ENCODE assay signal across 27 cellular contexts in the genomic region with DNA sequence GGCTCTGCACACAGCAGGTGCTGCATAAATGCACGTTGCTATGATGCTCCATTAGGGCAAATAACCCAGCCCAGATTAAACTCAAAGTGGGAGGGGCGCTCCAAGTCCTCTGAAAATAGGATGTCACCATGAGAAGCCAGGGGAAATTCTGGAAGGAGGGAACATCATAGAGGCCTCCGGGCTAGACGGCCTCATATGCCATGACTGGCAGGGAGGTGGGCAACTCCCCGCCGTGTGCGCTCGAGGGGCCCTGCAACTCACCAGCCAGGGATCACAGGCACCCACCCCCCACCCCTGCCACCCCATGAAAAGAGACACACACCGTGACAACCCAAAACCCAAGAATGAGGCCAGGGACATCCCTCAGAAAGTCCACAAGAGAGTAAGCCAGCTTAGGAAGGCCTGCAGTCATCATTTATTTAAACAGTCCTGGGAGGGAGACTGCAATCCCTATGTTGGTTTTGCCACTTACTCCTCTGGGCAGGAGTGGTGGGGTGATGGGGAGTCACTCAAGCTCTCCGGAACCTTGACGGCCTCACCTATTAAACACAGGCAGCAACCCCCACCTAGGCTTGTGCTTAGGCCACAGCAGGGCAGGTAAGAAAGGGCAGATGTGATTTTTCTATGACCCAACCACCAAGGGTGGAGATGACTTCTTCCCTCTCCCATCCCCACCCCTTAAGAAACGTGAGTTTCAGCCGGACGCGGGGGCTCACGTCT. TPM values are rescaled to one million over a fixed set of nuclear protein-coding genes. Genes with fewer than 3 reads are reported as not detected.
DNase-seq lines count a peak whose midpoint lies in the region; ATAC-seq, FAIRE-seq and TF ChIP-seq lines count a peak whose summit lies in the region.
"Had no signal": no experiment of that assay in that cellular context is flagged by ENCODE, and none has a peak within 500 bp of the region (broad histone marks: within the 10 kb centered on the region; RNA-seq: fewer than 3 reads in every experiment).

No MANE protein-coding gene starts in this region.

- in situ Hi-C loops in HepG2 (cut with HindIII; ENCODE audit: extremely low pct_ligation_motif_present, low pct_unique_long_range_greater_than_20kb), result no loop called here

- H3K27ac ChIP-seq in left ventricle myocardium inferior (replicated peaks) (no peak overlapping the region), right atrium auricular region (no peak overlapping the region), HepG2 (ENCODE audit: extremely low read length, insufficient read depth, low read length) (no peak overlapping the region), neural progenitor cell (no peak overlapping the region), substantia nigra (ENCODE audit: low read depth, low read length, poor library complexity, severe bottlenecking) (no peak overlapping the region)
- H3K27ac ChIP-seq: psoas muscle had no signal

- TF ChIP-seq POLR2A in HepG2 (IDR thresholded peaks at IDR 0.05; ENCODE audit: insufficient read depth in 1 of 2, low read depth in 2 of 2, low read length in 2 of 2), result no peak

- H3F3A ChIP-seq in neural progenitor cell (ENCODE audit: low read depth), result peaks cover 7% of the 10 kb centered on the region

- POLR2A ChIA-PET in HepG2 (lab: Yijun Ruan, JAX), result interaction anchor here (1.0 to 4.4 kb wide), 2 partner anchors 8 to 102 kb away, joined by 3 to 24 read pairs; no protein-coding TSS in a partner anchor

- H3K4me1 ChIP-seq in left ventricle myocardium inferior, result peaks cover 20% of the 10 kb centered on the region
- peaks cover 0 to 22% of the 10 kb centered on the region in 2 donors for H3K4me1 ChIP-seq in right atrium auricular region
- H3K4me1 ChIP-seq in HepG2 (ENCODE audit: insufficient read depth, low read length), result peaks cover 49% of the 10 kb centered on the region
- H3K4me1 ChIP-seq in neural progenitor cell, result peaks cover 14% of the 10 kb centered on the region

- H3K36me3 ChIP-seq in left ventricle myocardium inferior (no peaks in the 10 kb centered on the region), right atrium auricular region (no peaks in the 10 kb centered on the region), HepG2 (replicated peaks in 1 of 2; ENCODE audit: control insufficient read depth in 1 of 2, insufficient read depth in 2 of 2, low read length in 2 of 2) (peaks cover 4 to 16% of the 10 kb centered on the region in 2 experiments; a peak in 4 of 5 replicates), neural progenitor cell (no peaks in the 10 kb centered on the region), MG63 (no peaks in the 10 kb centered on the region)

- intact Hi-C loops in left ventricle myocardium inferior (cut with micrococcal nuclease) (no loop called here), HepG2 (cut with micrococcal nuclease; ENCODE audit: unreplicated experiment) (no loop called here), sciatic nerve (cut with DNase I) (no loop called here)

- no peak overlapping the region for H3K4me2 ChIP-seq in HepG2 (ENCODE audit: low read depth, low read length)
- no peak overlapping the region for H3K4me2 ChIP-seq in neural progenitor cell

- TF ChIP-seq RAD21 in HepG2 (CRISPR knock-in tag; IDR thresholded peaks at IDR 0.05), result no peak

- H3K9me3 ChIP-seq in left ventricle myocardium inferior (replicated peaks), result no peaks in the 10 kb centered on the region
- H3K9me3 ChIP-seq in right atrium auricular region, result no peaks in the 10 kb centered on the region
- no peaks in the 10 kb centered on the region for H3K9me3 ChIP-seq in HepG2 (ENCODE audit: low read length)
- no peaks in the 10 kb centered on the region for H3K9me3 ChIP-seq in neural progenitor cell (ENCODE audit: low read depth)
- H3K9me3 ChIP-seq in MG63, result no peaks in the 10 kb centered on the region
- H3K9me3 ChIP-seq: psoas muscle had no signal

- TF ChIP-seq CTCF in left ventricle myocardium inferior (IDR thresholded peaks at IDR 0.05; ENCODE audit: borderline replicate concordance), result no peak
- no peak for TF ChIP-seq CTCF in right atrium auricular region (IDR thresholded peaks at IDR 0.05)
- TF ChIP-seq CTCF in HepG2 (CRISPR knock-in tag; IDR thresholded peaks at IDR 0.05), result no peak
- TF ChIP-seq CTCF in neural progenitor cell (IDR thresholded peaks at IDR 0.05), result no peak

- peaks cover 4% of the 10 kb centered on the region for H3K36me3 Mint-ChIP-seq in neural progenitor cell
- H3K36me3 Mint-ChIP-seq: activated CD8-positive, alpha-beta memory T cell treated with anti-CD3 and anti-CD28 coated beads, Interleukin-2, amount 10 ng/mL, durations not matched to agents 7 days and 5 days; stimulated activated effector memory CD8-positive, alpha-beta T cell treated with anti-CD3 and anti-CD28 coated beads, Interleukin-12 subunit alpha, Interleukin-12 subunit beta, amount 100 ng/mL, for 72 hours had no signal

- DNase-seq in left ventricle myocardium inferior (peak; percentile 1), right atrium auricular region (ENCODE audit: low spot score) (no peak), HepG2 (ENCODE audit: low spot score) (no peak), neural progenitor cell (ENCODE audit: low spot score) (no peak), DMS153 treated with DMSO at 0.1 percent for 48 hours (lab: John Stamatoyannopoulos, UW; ENCODE audit: unreplicated experiment) (no peak), substantia nigra (lab: John Stamatoyannopoulos, UW) (no peak), sciatic nerve (ENCODE audit: low spot score) (no peak), MG63 (no peak)
- DNase-seq: activated CD8-positive, alpha-beta memory T cell treated with anti-CD3 and anti-CD28 coated beads, Interleukin-2, amount 10 ng/mL, durations not matched to agents 7 days and 5 days; activated T-cell treated with anti-CD3 and anti-CD28 coated beads, Interleukin-2, amount 50 U/mL, for 48 hours; DMS79 treated with DMSO at 0.1 percent for 48 hours; foreskin fibroblast; GDM1; GOT3; NCI-H1092 treated with DMSO at 0.1 percent for 48 hours; NCI-H1694 treated with DMSO at 0.1 percent for 48 hours; NCI-H2171; RPMI8226; stimulated activated CD4-positive, alpha-beta T cell treated with anti-CD3 and anti-CD28 coated beads, Interleukin-15, amount 100 ng/mL, for 24 hours had no signal

- H3K4me3 ChIP-seq in left ventricle myocardium inferior (no peak overlapping the region), right atrium auricular region (no peak overlapping the region), HepG2 (replicated peaks in 1 of 3; ENCODE audit: insufficient read depth in 1 of 3, low read depth in 2 of 3, low read length in 3 of 3) (no peak overlapping the region), neural progenitor cell (no peak overlapping the region), MG63 (no peak overlapping the region)
- H3K4me3 ChIP-seq: K562, psoas muscle had no signal

- H3K4me3 Mint-ChIP-seq in neural progenitor cell, result peak overlapping the region; percentile 24
- H3K4me3 Mint-ChIP-seq: activated CD8-positive, alpha-beta memory T cell treated with anti-CD3 and anti-CD28 coated beads, Interleukin-2, amount 10 ng/mL, durations not matched to agents 7 days and 5 days; CD14-positive monocyte; central memory CD8-positive, alpha-beta T cell; stimulated activated effector memory CD8-positive, alpha-beta T cell treated with anti-CD3 and anti-CD28 coated beads, Interleukin-12 subunit alpha, Interleukin-12 subunit beta, amount 100 ng/mL, for 72 hours had no signal

- no peaks in the 10 kb centered on the region for H3K9me3 Mint-ChIP-seq in neural progenitor cell
- H3K9me3 Mint-ChIP-seq: central memory CD8-positive, alpha-beta T cell; stimulated activated effector memory CD8-positive, alpha-beta T cell treated with anti-CD3 and anti-CD28 coated beads, Interleukin-12 subunit alpha, Interleukin-12 subunit beta, amount 100 ng/mL, for 72 hours had no signal

- H4K20me1 ChIP-seq in HepG2 (ENCODE audit: insufficient read depth, low read length), result peaks cover 47% of the 10 kb centered on the region
- peaks cover 78% of the 10 kb centered on the region for H4K20me1 ChIP-seq in neural progenitor cell (ENCODE audit: low read depth)

- WGBS in HepG2 (ENCODE audit: low lambda C conversion rate), result 85% methylated on average over 13 of the region's 16 CpGs

- FAIRE-seq in HepG2 (lab: Jason Lieb, UNC), result no peak
- FAIRE-seq: GM19239, K562, TTC549 had no signal

- H3K27me3 ChIP-seq in left ventricle myocardium inferior (ENCODE audit: low read depth) (peaks cover 5% of the 10 kb centered on the region), right atrium auricular region (no peaks in the 10 kb centered on the region), HepG2 (ENCODE audit: control insufficient read depth in 1 of 2, insufficient read depth in 2 of 2, low read length in 2 of 2) (no peaks in the 10 kb centered on the region), neural progenitor cell (no peaks in the 10 kb centered on the region), MG63 (no peaks in the 10 kb centered on the region)

- H3K9ac ChIP-seq in HepG2 (ENCODE audit: insufficient read depth, low read depth, low read length) (no peak overlapping the region), neural progenitor cell (no peak overlapping the region)

- H3K27me3 Mint-ChIP-seq in neural progenitor cell (ENCODE audit: insufficient read depth, low read depth), result peaks cover 3% of the 10 kb centered on the region

- ATAC-seq in HepG2 (no peak), sciatic nerve (no peak)
- ATAC-seq: activated CD8-positive, alpha-beta memory T cell treated with anti-CD3 and anti-CD28 coated beads, Interleukin-2, amount 10 ng/mL, durations not matched to agents 7 days and 5 days; esophagus mucosa; K562; psoas muscle; stimulated activated effector memory CD8-positive, alpha-beta T cell treated with anti-CD3 and anti-CD28 coated beads, Interleukin-12 subunit alpha, Interleukin-12 subunit beta, amount 100 ng/mL, for 72 hours had no signal

- BruUV-seq in HepG2 (replicated peaks; lab: Mats Ljungman, UMichigan), result no TSS peak

- CTCF ChIA-PET in HepG2 (lab: Yijun Ruan, JAX; ENCODE audit: low intra/inter-chr PET ratio, low total read pairs), result no interaction called here

- TF ChIP-seq EP300 in HepG2 (IDR thresholded peaks at IDR 0.05; ENCODE audit: low read depth in 2 of 2, low read length in 2 of 2) (no peak), HepG2 (CRISPR knock-in tag; IDR thresholded peaks at IDR 0.05; ENCODE audit: borderline replicate concordance) (no peak)

- H2AFZ ChIP-seq in HepG2 (ENCODE audit: low read length) (no peak overlapping the region), neural progenitor cell (replicated peaks) (no peak overlapping the region)

- peaks cover 44% of the 10 kb centered on the region for H3K4me1 Mint-ChIP-seq in neural progenitor cell
- H3K4me1 Mint-ChIP-seq: activated CD8-positive, alpha-beta memory T cell treated with anti-CD3 and anti-CD28 coated beads, Interleukin-2, amount 10 ng/mL, durations not matched to agents 7 days and 5 days; central memory CD8-positive, alpha-beta T cell; stimulated activated effector memory CD8-positive, alpha-beta T cell treated with anti-CD3 and anti-CD28 coated beads, Interleukin-12 subunit alpha, Interleukin-12 subunit beta, amount 100 ng/mL, for 72 hours had no signal

- H3K79me2 ChIP-seq in HepG2 (ENCODE audit: insufficient read depth, low read length) (peaks cover 84% of the 10 kb centered on the region), neural progenitor cell (ENCODE audit: low read depth) (peaks cover 92% of the 10 kb centered on the region)

- no peak overlapping the region for H3K27ac Mint-ChIP-seq in neural progenitor cell
- H3K27ac Mint-ChIP-seq: activated CD8-positive, alpha-beta memory T cell treated with anti-CD3 and anti-CD28 coated beads, Interleukin-2, amount 10 ng/mL, durations not matched to agents 7 days and 5 days had no signal

RNA-seq across cellular contexts. Expression of a gene that starts 4.0 kb away (rescaled TPM):
- 4.1 TPM for total RNA-seq in left ventricle myocardium inferior
- 1 to 10 TPM; 3.4 to 6.0 TPM for total RNA-seq in right atrium auricular region
- 21.2 and 22.5 TPM in 2 replicates for total RNA-seq in HepG2 (2016; rRNA removed; fragmentation: Illumina TruSeq; extraction: Trizol)
- 11.6 and 15.3 TPM in 2 replicates for total RNA-seq in HepG2 (2016; cell fraction: cytosol; rRNA removed; fragmentation: Illumina TruSeq; extraction: Trizol; ENCODE audit: low read depth)
- total RNA-seq in HepG2 (2016; cell fraction: insoluble cytoplasmic fraction; rRNA removed; fragmentation: Illumina TruSeq; extraction: Trizol), result 17.5 and 22.6 TPM in 2 replicates
- 15.0 and 15.8 TPM in 2 replicates for total RNA-seq in HepG2 (2016; cell fraction: membrane; rRNA removed; fragmentation: Illumina TruSeq; extraction: Trizol)
- 24.8 and 26.3 TPM in 2 replicates for total RNA-seq in HepG2 (2016; cell fraction: nucleus; rRNA removed; fragmentation: Illumina TruSeq; extraction: Trizol)
- 22.9 and 32.7 TPM in 2 replicates for polyA plus RNA-seq in HepG2 (2011; rRNA removed)
- 23.2 and 24.2 TPM in 2 replicates for polyA plus RNA-seq in HepG2 (2011; cell fraction: cytosol; rRNA removed)
- 70.9 and 79.3 TPM in 2 replicates for polyA plus RNA-seq in HepG2 (2011; cell fraction: nucleus; rRNA removed)
- polyA plus RNA-seq in HepG2 (2012), result 34.9 and 35.5 TPM in 2 replicates
- 2.1 and 2.5 TPM in 2 replicates for polyA plus RNA-seq in HepG2 (2016; cell fraction: cytosol; fragmentation: Illumina TruSeq; extraction: Trizol; ENCODE audit: low read depth)
- 21.5 and 26.8 TPM in 2 replicates for polyA plus RNA-seq in HepG2 (2016; cell fraction: insoluble cytoplasmic fraction; fragmentation: Illumina TruSeq; extraction: Trizol; ENCODE audit: low read depth)
- polyA plus RNA-seq in HepG2 (2016; cell fraction: membrane; fragmentation: Illumina TruSeq; extraction: Trizol; ENCODE audit: low read depth), result 8.7 and 9.2 TPM in 2 replicates
- polyA plus RNA-seq in HepG2 (2016; cell fraction: nucleus; fragmentation: Illumina TruSeq; extraction: Trizol; ENCODE audit: insufficient read depth, low read depth), result 61.9 and 62.3 TPM in 2 replicates
- 37.6 and 51.8 TPM in 2 replicates for polyA minus RNA-seq in HepG2 (2011; rRNA and poly(A)+ RNA removed; ENCODE audit: low replicate concordance)
- polyA minus RNA-seq in HepG2 (2011; cell fraction: cytosol; rRNA and poly(A)+ RNA removed), result 33.6 and 35.2 TPM in 2 replicates
- 32.7 and 34.4 TPM in 2 replicates for polyA minus RNA-seq in HepG2 (2011; cell fraction: nucleus; rRNA and poly(A)+ RNA removed)
- total RNA-seq in neural progenitor cell (ENCODE audit: low replicate concordance), result 12.9 and 19.0 TPM in 2 replicates
- total RNA-seq in sciatic nerve, result 20.5 TPM
- 17.3 and 22.8 TPM in 2 replicates for total RNA-seq in MG63 (2014; rRNA removed; shearing (Covaris generic); ENCODE audit: low replicate concordance)

RNA-seq across cellular contexts. Expression of a gene that starts 37.2 kb away (rescaled TPM):
- 5.7 TPM for total RNA-seq in left ventricle myocardium inferior
- 10 to 100 TPM in 1 of 2 donors, 1 to 10 TPM in 1; 7.8 to 11.2 TPM for total RNA-seq in right atrium auricular region
- 4.9 and 5.0 TPM in 2 replicates for total RNA-seq in HepG2 (2016; rRNA removed; fragmentation: Illumina TruSeq; extraction: Trizol)
- total RNA-seq in HepG2 (2016; cell fraction: cytosol; rRNA removed; fragmentation: Illumina TruSeq; extraction: Trizol; ENCODE audit: low read depth), result 2.6 and 4.1 TPM in 2 replicates
- total RNA-seq in HepG2 (2016; cell fraction: insoluble cytoplasmic fraction; rRNA removed; fragmentation: Illumina TruSeq; extraction: Trizol), result 4.9 and 5.5 TPM in 2 replicates
- total RNA-seq in HepG2 (2016; cell fraction: membrane; rRNA removed; fragmentation: Illumina TruSeq; extraction: Trizol), result 10.3 and 11.9 TPM in 2 replicates
- 3.1 and 4.3 TPM in 2 replicates for total RNA-seq in HepG2 (2016; cell fraction: nucleus; rRNA removed; fragmentation: Illumina TruSeq; extraction: Trizol)
- 3.9 and 5.7 TPM in 2 replicates for polyA plus RNA-seq in HepG2 (2011; rRNA removed)
- 3.3 and 4.0 TPM in 2 replicates for polyA plus RNA-seq in HepG2 (2011; cell fraction: cytosol; rRNA removed)
- 3.3 and 3.7 TPM in 2 replicates for polyA plus RNA-seq in HepG2 (2011; cell fraction: nucleus; rRNA removed)
- polyA plus RNA-seq in HepG2 (2012), result 2.3 and 2.6 TPM in 2 replicates
- 4.5 and 6.0 TPM in 2 replicates for polyA plus RNA-seq in HepG2 (2016; cell fraction: cytosol; fragmentation: Illumina TruSeq; extraction: Trizol; ENCODE audit: low read depth)
- polyA plus RNA-seq in HepG2 (2016; cell fraction: insoluble cytoplasmic fraction; fragmentation: Illumina TruSeq; extraction: Trizol; ENCODE audit: low read depth), result 5.4 and 5.8 TPM in 2 replicates
- 8.8 and 10.1 TPM in 2 replicates for polyA plus RNA-seq in HepG2 (2016; cell fraction: membrane; fragmentation: Illumina TruSeq; extraction: Trizol; ENCODE audit: low read depth)
- 4.3 and 5.4 TPM in 2 replicates for polyA plus RNA-seq in HepG2 (2016; cell fraction: nucleus; fragmentation: Illumina TruSeq; extraction: Trizol; ENCODE audit: insufficient read depth, low read depth)
- polyA minus RNA-seq in HepG2 (2011; rRNA and poly(A)+ RNA removed; ENCODE audit: low replicate concordance), result 5.6 and 12.7 TPM in 2 replicates
- polyA minus RNA-seq in HepG2 (2011; cell fraction: cytosol; rRNA and poly(A)+ RNA removed), result 2.5 and 3.1 TPM in 2 replicates
- 1.5 and 2.1 TPM in 2 replicates for polyA minus RNA-seq in HepG2 (2011; cell fraction: nucleus; rRNA and poly(A)+ RNA removed)
- 19.0 and 28.3 TPM in 2 replicates for total RNA-seq in neural progenitor cell (ENCODE audit: low replicate concordance)
- total RNA-seq in sciatic nerve, result 16.4 TPM
- total RNA-seq in MG63 (2014; rRNA removed; shearing (Covaris generic); ENCODE audit: low replicate concordance), result 7.8 and 18.6 TPM in 2 replicates
